1 cellular context compared by ENCODE assay signal in the genomic region with DNA sequence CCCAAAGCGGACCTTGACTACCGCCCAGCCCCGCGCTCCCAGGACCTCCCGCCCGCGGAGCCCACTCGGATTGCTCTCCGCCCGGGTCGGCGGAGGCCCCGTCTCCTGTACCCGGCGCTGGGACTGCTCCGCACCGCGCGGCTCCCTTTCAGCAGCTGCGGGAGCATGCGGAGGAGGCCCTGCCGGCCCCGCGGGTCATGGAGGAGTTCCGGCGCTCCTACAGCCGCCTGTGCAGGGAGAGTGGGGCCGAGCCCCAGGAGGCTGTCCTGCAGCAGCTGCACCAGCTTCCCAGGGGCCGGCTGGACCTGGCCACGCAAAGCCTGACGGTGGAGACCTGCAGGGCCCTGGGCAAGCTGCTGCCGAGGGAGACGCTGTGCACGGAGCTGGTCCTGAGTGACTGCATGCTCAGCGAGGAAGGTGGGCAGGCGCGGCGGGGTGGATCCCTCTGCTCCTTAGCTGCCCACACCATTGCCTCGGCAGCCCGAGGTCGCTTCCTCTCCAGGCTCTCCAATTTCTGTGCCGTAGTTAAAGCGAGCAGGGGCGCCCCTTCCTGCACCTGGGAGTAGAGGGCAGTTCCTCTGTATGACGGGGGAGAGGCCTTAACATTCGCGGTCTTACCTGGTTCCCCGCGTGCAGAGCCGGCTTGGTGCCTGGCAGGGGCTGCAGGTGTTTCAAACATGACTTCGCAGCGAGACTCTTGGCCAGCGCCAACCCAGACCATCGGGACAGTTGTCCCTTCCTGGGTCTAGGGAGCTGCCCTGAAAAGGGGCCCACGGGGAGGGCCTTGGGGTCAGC.
A peak's percentile ranks its signal among the peaks of the same experiment; 100 is the strongest.
TF ChIP-seq lines count a peak whose summit lies in the region.

No MANE protein-coding gene starts in this region.

TF ChIP-seq in HepG2, 621 proteins besides CTCF, POLR2A, EP300 and RAD21 (continued from another document and continues in another):
- peak; percentile 42; the same call in 1 of the 2 replicates for TF ChIP-seq HOXD1 (CRISPR knock-in tag; IDR thresholded peaks at IDR 0.05)
- 0 out of 2 replicates have a peak, but pooled peaks have one; percentile 32 for TF ChIP-seq ZNF33B (CRISPR knock-in tag; IDR thresholded peaks at IDR 0.05)
- peak; percentile 85 for TF ChIP-seq ZNF776 (CRISPR knock-in tag; IDR thresholded peaks at IDR 0.05)
- no peak for TF ChIP-seq NONO (IDR thresholded peaks at IDR 0.05)
- TF ChIP-seq NONO (CRISPR knock-in tag; conservative IDR thresholded peaks at IDR 0.05), result peak; percentile 78; the same call in 1 of the 2 replicates
- TF ChIP-seq ZSCAN20 (CRISPR knock-in tag; IDR thresholded peaks at IDR 0.05; ENCODE audit: borderline replicate concordance), result no peak
- TF ChIP-seq RFXANK (CRISPR knock-in tag; IDR thresholded peaks at IDR 0.05), result no peak
- peak; percentile 78; the same call in 1 of the 2 replicates for TF ChIP-seq MYPOP (CRISPR knock-in tag; IDR thresholded peaks at IDR 0.05)
- TF ChIP-seq HNF4A (CRISPR knock-in tag; IDR thresholded peaks at IDR 0.05), result no peak
- TF ChIP-seq YEATS4 (CRISPR knock-in tag; IDR thresholded peaks at IDR 0.05; ENCODE audit: borderline replicate concordance), result peak; percentile 59
- TF ChIP-seq KLF13 (CRISPR knock-in tag; IDR thresholded peaks at IDR 0.05), result no peak
- TF ChIP-seq, protein P1, sequence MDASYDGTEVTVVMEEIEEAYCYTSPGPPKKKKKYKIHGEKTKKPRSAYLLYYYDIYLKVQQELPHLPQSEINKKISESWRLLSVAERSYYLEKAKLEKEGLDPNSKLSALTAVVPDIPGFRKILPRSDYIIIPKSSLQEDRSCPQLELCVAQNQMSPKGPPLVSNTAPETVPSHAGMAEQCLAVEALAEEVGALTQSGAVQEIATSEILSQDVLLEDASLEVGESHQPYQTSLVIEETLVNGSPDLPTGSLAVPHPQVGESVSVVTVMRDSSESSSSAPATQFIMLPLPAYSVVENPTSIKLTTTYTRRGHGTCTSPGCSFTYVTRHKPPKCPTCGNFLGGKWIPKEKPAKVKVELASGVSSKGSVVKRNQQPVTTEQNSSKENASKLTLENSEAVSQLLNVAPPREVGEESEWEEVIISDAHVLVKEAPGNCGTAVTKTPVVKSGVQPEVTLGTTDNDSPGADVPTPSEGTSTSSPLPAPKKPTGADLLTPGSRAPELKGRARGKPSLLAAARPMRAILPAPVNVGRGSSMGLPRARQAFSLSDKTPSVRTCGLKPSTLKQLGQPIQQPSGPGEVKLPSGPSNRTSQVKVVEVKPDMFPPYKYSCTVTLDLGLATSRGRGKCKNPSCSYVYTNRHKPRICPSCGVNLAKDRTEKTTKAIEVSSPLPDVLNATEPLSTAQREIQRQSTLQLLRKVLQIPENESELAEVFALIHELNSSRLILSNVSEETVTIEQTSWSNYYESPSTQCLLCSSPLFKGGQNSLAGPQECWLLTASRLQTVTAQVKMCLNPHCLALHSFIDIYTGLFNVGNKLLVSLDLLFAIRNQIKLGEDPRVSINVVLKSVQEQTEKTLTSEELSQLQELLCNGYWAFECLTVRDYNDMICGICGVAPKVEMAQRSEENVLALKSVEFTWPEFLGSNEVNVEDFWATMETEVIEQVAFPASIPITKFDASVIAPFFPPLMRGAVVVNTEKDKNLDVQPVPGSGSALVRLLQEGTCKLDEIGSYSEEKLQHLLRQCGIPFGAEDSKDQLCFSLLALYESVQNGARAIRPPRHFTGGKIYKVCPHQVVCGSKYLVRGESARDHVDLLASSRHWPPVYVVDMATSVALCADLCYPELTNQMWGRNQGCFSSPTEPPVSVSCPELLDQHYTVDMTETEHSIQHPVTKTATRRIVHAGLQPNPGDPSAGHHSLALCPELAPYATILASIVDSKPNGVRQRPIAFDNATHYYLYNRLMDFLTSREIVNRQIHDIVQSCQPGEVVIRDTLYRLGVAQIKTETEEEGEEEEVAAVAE (CRISPR knock-in tag; IDR thresholded peaks at IDR 0.05; ENCODE audit: borderline replicate concordance), result no peak
- no peak for TF ChIP-seq ZBTB1 (CRISPR knock-in tag; IDR thresholded peaks at IDR 0.05; ENCODE audit: borderline replicate concordance)
- peak; percentile 38 for TF ChIP-seq POLR2G (IDR thresholded peaks at IDR 0.05; ENCODE audit: low read depth, low read length)
- TF ChIP-seq GRHL1 (CRISPR knock-in tag; conservative IDR thresholded peaks at IDR 0.05), result no peak
- no peak; the same call in 1 of the 2 replicates for TF ChIP-seq ZNF263 (CRISPR knock-in tag; IDR thresholded peaks at IDR 0.05)
- TF ChIP-seq ARNT2 (CRISPR knock-in tag; IDR thresholded peaks at IDR 0.05; ENCODE audit: low read depth), result no peak
- TF ChIP-seq LCORL (IDR thresholded peaks at IDR 0.05), result no peak
- no peak for TF ChIP-seq LCORL (CRISPR knock-in tag; IDR thresholded peaks at IDR 0.05)
- TF ChIP-seq ZHX2 (IDR thresholded peaks at IDR 0.05; ENCODE audit: low read depth), result no peak
- no peak for TF ChIP-seq ZHX2 (CRISPR knock-in tag; IDR thresholded peaks at IDR 0.05; ENCODE audit: borderline replicate concordance)
- peak; percentile 68; the same call in 1 of the 2 replicates for TF ChIP-seq ZZZ3 (CRISPR knock-in tag; IDR thresholded peaks at IDR 0.05; ENCODE audit: borderline replicate concordance)
- TF ChIP-seq NPAS2 (CRISPR knock-in tag; IDR thresholded peaks at IDR 0.05; ENCODE audit: borderline replicate concordance), result peak; percentile 90; the same call in 1 of the 2 replicates
- TF ChIP-seq NFRKB (IDR thresholded peaks at IDR 0.05), result no peak
- TF ChIP-seq ZNF564 (CRISPR knock-in tag; IDR thresholded peaks at IDR 0.05), result 0 out of 2 replicates have a peak, but pooled peaks have one; percentile 56
- TF ChIP-seq SMAD1 (CRISPR knock-in tag; IDR thresholded peaks at IDR 0.05; ENCODE audit: borderline replicate concordance, low read depth), result 0 out of 2 replicates have a peak, but pooled peaks have one; percentile 4
- TF ChIP-seq ZNF768 (CRISPR knock-in tag; IDR thresholded peaks at IDR 0.05), result peak; percentile 39; the same call in 1 of the 2 replicates
- 0 out of 2 replicates have a peak, but pooled peaks have one; percentile 17 for TF ChIP-seq RELA (CRISPR knock-in tag; IDR thresholded peaks at IDR 0.05)
- TF ChIP-seq RORA (CRISPR knock-in tag; IDR thresholded peaks at IDR 0.05), result no peak
- TF ChIP-seq KLF12 (CRISPR knock-in tag; IDR thresholded peaks at IDR 0.05; ENCODE audit: borderline replicate concordance), result no peak
- TF ChIP-seq, protein P2, sequence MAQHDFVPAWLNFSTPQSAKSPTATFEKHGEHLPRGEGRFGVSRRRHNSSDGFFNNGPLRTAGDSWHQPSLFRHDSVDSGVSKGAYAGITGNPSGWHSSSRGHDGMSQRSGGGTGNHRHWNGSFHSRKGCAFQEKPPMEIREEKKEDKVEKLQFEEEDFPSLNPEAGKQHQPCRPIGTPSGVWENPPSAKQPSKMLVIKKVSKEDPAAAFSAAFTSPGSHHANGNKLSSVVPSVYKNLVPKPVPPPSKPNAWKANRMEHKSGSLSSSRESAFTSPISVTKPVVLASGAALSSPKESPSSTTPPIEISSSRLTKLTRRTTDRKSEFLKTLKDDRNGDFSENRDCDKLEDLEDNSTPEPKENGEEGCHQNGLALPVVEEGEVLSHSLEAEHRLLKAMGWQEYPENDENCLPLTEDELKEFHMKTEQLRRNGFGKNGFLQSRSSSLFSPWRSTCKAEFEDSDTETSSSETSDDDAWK (CRISPR knock-in tag; IDR thresholded peaks at IDR 0.05), result no peak
- peak; percentile 81 for TF ChIP-seq UBTF (CRISPR knock-in tag; IDR thresholded peaks at IDR 0.05)
- TF ChIP-seq TOPORS (CRISPR knock-in tag; IDR thresholded peaks at IDR 0.05), result peak; percentile 66; the same call in 1 of the 2 replicates
- TF ChIP-seq TEAD3 (CRISPR knock-in tag; optimal IDR thresholded peaks at IDR 0.05; ENCODE audit: borderline replicate concordance), result no peak
- 0 out of 2 replicates have a peak, but pooled peaks have one; percentile 74 for TF ChIP-seq ZNF782 (CRISPR knock-in tag; IDR thresholded peaks at IDR 0.05; ENCODE audit: borderline replicate concordance)
- TF ChIP-seq, protein P3, sequence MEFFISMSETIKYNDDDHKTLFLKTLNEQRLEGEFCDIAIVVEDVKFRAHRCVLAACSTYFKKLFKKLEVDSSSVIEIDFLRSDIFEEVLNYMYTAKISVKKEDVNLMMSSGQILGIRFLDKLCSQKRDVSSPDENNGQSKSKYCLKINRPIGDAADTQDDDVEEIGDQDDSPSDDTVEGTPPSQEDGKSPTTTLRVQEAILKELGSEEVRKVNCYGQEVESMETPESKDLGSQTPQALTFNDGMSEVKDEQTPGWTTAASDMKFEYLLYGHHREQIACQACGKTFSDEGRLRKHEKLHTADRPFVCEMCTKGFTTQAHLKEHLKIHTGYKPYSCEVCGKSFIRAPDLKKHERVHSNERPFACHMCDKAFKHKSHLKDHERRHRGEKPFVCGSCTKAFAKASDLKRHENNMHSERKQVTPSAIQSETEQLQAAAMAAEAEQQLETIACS (CRISPR knock-in tag; IDR thresholded peaks at IDR 0.05), result 0 out of 2 replicates have a peak, but pooled peaks have one; percentile 36
- TF ChIP-seq BORCS8-MEF2B (CRISPR knock-in tag; IDR thresholded peaks at IDR 0.05), result peak; percentile 85
- TF ChIP-seq ARNTL (CRISPR knock-in tag; IDR thresholded peaks at IDR 0.05), result no peak
- peak; percentile 60; the same call in 1 of the 2 replicates for TF ChIP-seq ZNF430 (CRISPR knock-in tag; IDR thresholded peaks at IDR 0.05)
- TF ChIP-seq, protein P4, sequence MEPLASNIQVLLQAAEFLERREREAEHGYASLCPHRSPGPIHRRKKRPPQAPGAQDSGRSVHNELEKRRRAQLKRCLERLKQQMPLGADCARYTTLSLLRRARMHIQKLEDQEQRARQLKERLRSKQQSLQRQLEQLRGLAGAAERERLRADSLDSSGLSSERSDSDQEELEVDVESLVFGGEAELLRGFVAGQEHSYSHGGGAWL (CRISPR knock-in tag; IDR thresholded peaks at IDR 0.05), result peak; percentile 56
